ENCODE assay signal across 8 cellular contexts in genomic region chr11:65503923-65504670, GRCh38. TPM values are rescaled to one million over a fixed set of nuclear protein-coding genes. Genes with fewer than 3 reads are reported as not detected.
DNase-seq lines count a peak whose midpoint lies in the region; ATAC-seq and TF ChIP-seq lines count a peak whose summit lies in the region.

No MANE protein-coding gene starts in this region.

- no peaks in the 10 kb centered on the region for H3K9me3 Mint-ChIP-seq in activated T-cell treated with anti-CD3 and anti-CD28 coated beads, Interleukin-2, amount 50 U/mL, for 72 hours

- no peak overlapping the region for H2AFZ ChIP-seq in Loucy (ENCODE audit: low read length)

- no peak for TF ChIP-seq CTCF in Loucy (conservative IDR thresholded peaks at IDR 0.05; ENCODE audit: low read length)

- peaks cover 63% of the 10 kb centered on the region for H3F3A ChIP-seq in Loucy (ENCODE audit: low read depth)

- H3K4me1 Mint-ChIP-seq in activated T-cell treated with anti-CD3 and anti-CD28 coated beads, Interleukin-2, amount 50 U/mL, for 72 hours (ENCODE audit: low read depth), result peaks cover 43% of the 10 kb centered on the region

- H3K4me3 Mint-ChIP-seq in activated T-cell treated with anti-CD3 and anti-CD28 coated beads, Interleukin-2, amount 50 U/mL, for 72 hours, result no peak overlapping the region

- H3K9me3 ChIP-seq in Loucy (ENCODE audit: insufficient read depth, low read depth, low read length), result no peaks in the 10 kb centered on the region
- H3K9me3 ChIP-seq in muscle layer of colon (ENCODE audit: low read length), result no peaks in the 10 kb centered on the region

- H3K27ac ChIP-seq in cingulate gyrus (ENCODE audit: low read depth, low read length) (peak overlapping the region; percentile 100), muscle layer of colon (ENCODE audit: low read depth, low read length) (peak overlapping the region; percentile 91)

- no peak for ATAC-seq in activated T-cell treated with anti-CD3 and anti-CD28 coated beads, Interleukin-2, amount 50 U/mL, for 72 hours (replicated peaks in 1 of 2)

- peaks cover 86% of the 10 kb centered on the region for H4K20me1 ChIP-seq in Loucy (ENCODE audit: insufficient read depth, low read length, poor library complexity, severe bottlenecking)

- no peak overlapping the region for H3K27ac Mint-ChIP-seq in activated T-cell treated with anti-CD3 and anti-CD28 coated beads, Interleukin-2, amount 50 U/mL, for 72 hours

- H3K36me3 ChIP-seq in Loucy (ENCODE audit: insufficient read depth, low read length) (peaks cover 69% of the 10 kb centered on the region), muscle layer of colon (ENCODE audit: insufficient read depth, low read length) (peaks cover 61% of the 10 kb centered on the region)

- peak; percentile 64 for DNase-seq in DMS114 treated with DMSO at 0.1 percent for 48 hours (lab: John Stamatoyannopoulos, UW; ENCODE audit: unreplicated experiment)
- DNase-seq in activated T-cell treated with anti-CD3 and anti-CD28 coated beads, Interleukin-2, amount 50 U/mL, for 72 hours, result no peak
- no peak for DNase-seq in pons (ENCODE audit: low spot score)
- DNase-seq in DMS 273 (lab: John Stamatoyannopoulos, UW; ENCODE audit: unreplicated experiment), result no peak
- no peak for DNase-seq in amygdala (lab: John Stamatoyannopoulos, UW)

- H3K9ac ChIP-seq in Loucy (ENCODE audit: low read depth, low read length, poor library complexity, severe bottlenecking), result peak overlapping the region; percentile 100
- H3K9ac ChIP-seq in muscle layer of colon (ENCODE audit: low read length), result peak overlapping the region; percentile 100

- H3K27me3 Mint-ChIP-seq in activated T-cell treated with anti-CD3 and anti-CD28 coated beads, Interleukin-2, amount 50 U/mL, for 72 hours (ENCODE audit: low read depth), result no peaks in the 10 kb centered on the region

- H3K79me2 ChIP-seq in Loucy (ENCODE audit: insufficient read depth, low read length), result peaks cover 85% of the 10 kb centered on the region

- H3K36me3 Mint-ChIP-seq in activated T-cell treated with anti-CD3 and anti-CD28 coated beads, Interleukin-2, amount 50 U/mL, for 72 hours (ENCODE audit: insufficient read depth in 2 of 2), result peaks cover 31 to 36% of the 10 kb centered on the region in 2 donors

- no peaks in the 10 kb centered on the region for H3K9me2 ChIP-seq in Loucy (replicated peaks; ENCODE audit: low read depth, low read length)

- H3K27me3 ChIP-seq in Loucy (ENCODE audit: insufficient read depth, low read length, poor library complexity, severe bottlenecking) (peaks cover 47% of the 10 kb centered on the region), muscle layer of colon (ENCODE audit: control insufficient read depth in 1 of 2, insufficient read depth in 2 of 2, low read length in 2 of 2) (no peaks in the 10 kb centered on the region)

- H3K4me1 ChIP-seq in Loucy (ENCODE audit: insufficient read depth, low read length, poor library complexity, severe bottlenecking) (peaks cover 38% of the 10 kb centered on the region), muscle layer of colon (ENCODE audit: insufficient read depth, low read length) (peaks cover 34% of the 10 kb centered on the region)

- peak overlapping the region; percentile 98 for H3K4me2 ChIP-seq in Loucy (ENCODE audit: low read depth, low read length, poor library complexity, severe bottlenecking)

- H3K4me3 ChIP-seq in Loucy (ENCODE audit: low read length, poor library complexity, severe bottlenecking) (peak overlapping the region; percentile 95), muscle layer of colon (ENCODE audit: low read depth in 1 of 2, low read length in 2 of 2) (peak overlapping the region; percentile 97)

RNA-seq across cellular contexts. Expression of gene MALAT1, which starts 5.3 kb away (rescaled TPM):
- over 10,000 TPM in 1 of 2 donors, 1,000 to 10,000 TPM in 1; 8,391 to 13,279 TPM for total RNA-seq in activated T-cell treated with anti-CD3 and anti-CD28 coated beads, Interleukin-2, amount 50 U/mL, for 72 hours

RNA-seq across cellular contexts. Expression of gene SCYL1, which starts 20.8 kb away (rescaled TPM):
- total RNA-seq in activated T-cell treated with anti-CD3 and anti-CD28 coated beads, Interleukin-2, amount 50 U/mL, for 72 hours, result 10 to 100 TPM; 77.9 to 83.4 TPM

RNA-seq across cellular contexts. Expression of gene LTBP3, which starts 54.1 kb away (rescaled TPM):
- total RNA-seq in activated T-cell treated with anti-CD3 and anti-CD28 coated beads, Interleukin-2, amount 50 U/mL, for 72 hours, result 100 to 1,000 TPM; 106 TPM
